ENCODE assay signal across 8 cellular contexts in genomic region chr18:21741511-21742322, GRCh38. TPM values are rescaled to one million over a fixed set of nuclear protein-coding genes. Genes with fewer than 3 reads are reported as not detected.
A peak's percentile ranks its signal among the peaks of the same experiment; 100 is the strongest.
DNase-seq lines count a peak whose midpoint lies in the region; ATAC-seq, FAIRE-seq and TF ChIP-seq lines count a peak whose summit lies in the region.

No MANE protein-coding gene starts in this region.

- peak overlapping the region; percentile 69 for H3K27ac Mint-ChIP-seq in MCF 10A (ENCODE audit: low read depth, unreplicated experiment)

- FAIRE-seq in kidney (lab: Jason Lieb, UNC) = no peak

- peak overlapping the region; percentile 87 for H3K4me3 Mint-ChIP-seq in MCF 10A (ENCODE audit: unreplicated experiment)

- H3K36me3 Mint-ChIP-seq in MCF 10A (ENCODE audit: insufficient read depth, unreplicated experiment) = peaks cover 5% of the 10 kb centered on the region

- TF ChIP-seq CTCF in BE2C (IDR thresholded peaks at IDR 0.05; ENCODE audit: low read depth, low read length) (no peak), MCF 10A (IDR thresholded peaks at IDR 0.05; ENCODE audit: unreplicated experiment) (no peak), kidney (IDR thresholded peaks at IDR 0.05; ENCODE audit: borderline replicate concordance, extremely low read depth, insufficient read depth) (no peak)

- peaks cover 15% of the 10 kb centered on the region for H3K4me1 Mint-ChIP-seq in MCF 10A (ENCODE audit: insufficient read depth, unreplicated experiment)

- H3K27ac ChIP-seq in kidney (ENCODE audit: low read depth in 2 of 2, low read length in 2 of 2) = peak overlapping the region in 1 of 2 donors; percentile 99

- H3K27me3 Mint-ChIP-seq in MCF 10A (ENCODE audit: insufficient read depth, unreplicated experiment) = no peaks in the 10 kb centered on the region

- no peaks in the 10 kb centered on the region for H3K9me3 ChIP-seq in BE2C
- H3K9me3 ChIP-seq in kidney (ENCODE audit: control insufficient read depth in 1 of 2, low read length in 2 of 2) = no peaks in the 10 kb centered on the region

- peak; percentile 43 for DNase-seq in BE2C
- peak; percentile 60 for DNase-seq in SK-N-DZ (ENCODE audit: low spot score)
- peak; percentile 27 for DNase-seq in MCF 10A (ENCODE audit: unreplicated experiment)
- DNase-seq in kidney = peak; percentile 82
- peak; percentile 40 to 41 for DNase-seq in stimulated activated CD4-positive, alpha-beta T cell treated with anti-CD3 and anti-CD28 coated beads, Interleukin-2, amount 100 ng/mL, for 24 hours
- DNase-seq in KG1 (lab: John Stamatoyannopoulos, UW) = no peak

- intact Hi-C loops in MCF 10A (cut with micrococcal nuclease) = no loop called here
- intact Hi-C loops in kidney (cut with DNase I) = no loop called here

- CTCF ChIA-PET in MCF 10A (lab: Yijun Ruan, JAX) = interaction anchor here (0.5 to 0.8 kb wide), 2 partner anchors 12 to 1194 kb away, joined by 3 to 6 read pairs; no protein-coding TSS in a partner anchor

- ATAC-seq in GM18907 (IDR thresholded peaks at IDR 0.05; ENCODE audit: unreplicated experiment) (peak; percentile 29), HG03196 (IDR thresholded peaks at IDR 0.05; ENCODE audit: unreplicated experiment) (peak; percentile 15)

- BruUV-seq in MCF 10A (replicated peaks; lab: Mats Ljungman, UMichigan) = no TSS peak

- H3K27me3 ChIP-seq in BE2C = no peaks in the 10 kb centered on the region

- H3K9me3 Mint-ChIP-seq in MCF 10A (ENCODE audit: unreplicated experiment) = peaks cover 2% of the 10 kb centered on the region

- POLR2A ChIA-PET in MCF 10A (lab: Yijun Ruan, JAX) = interaction anchor here (0.6 to 5.5 kb wide), 18 partner anchors 10 to 141 kb away, joined by 3 to 97 read pairs (median 6); partner anchors contain the start of genes ABHD3, ESCO1 and SNRPD1

- peak overlapping the region; percentile 73 for H3K4me3 ChIP-seq in BE2C (ENCODE audit: low read depth, low read length)
- peak overlapping the region; percentile 75 to 79 for H3K4me3 ChIP-seq in kidney (ENCODE audit: low read length in 2 of 2)

- H3K9ac ChIP-seq in kidney (ENCODE audit: low read length in 2 of 2) = peak overlapping the region; percentile 11 to 75

- no peaks in the 10 kb centered on the region for H3K4me1 ChIP-seq in BE2C
- H3K4me1 ChIP-seq in kidney (ENCODE audit: control insufficient read depth in 1 of 2, insufficient read depth in 1 of 2, low read depth in 1 of 2, low read length in 2 of 2) = peaks cover 0 to 6% of the 10 kb centered on the region in 2 donors

- no peaks in the 10 kb centered on the region for H3K36me3 ChIP-seq in BE2C
- H3K36me3 ChIP-seq in kidney (ENCODE audit: control insufficient read depth in 1 of 2, insufficient read depth in 2 of 2, low read length in 2 of 2) = no peaks in the 10 kb centered on the region

RNA-seq across cellular contexts. Expression of gene MIB1, which starts 1.1 kb away (rescaled TPM):
- 4.0 TPM for polyA plus RNA-seq in BE2C (2012; ENCODE audit: insufficient read depth, insufficient read length, low read depth)
- 29.3 and 35.8 TPM in 2 replicates for polyA plus RNA-seq in SK-N-DZ (2014; cell fraction: cytosol; rRNA removed)
- polyA plus RNA-seq in SK-N-DZ (2014; cell fraction: nucleus; rRNA removed) = 29.9 and 35.0 TPM in 2 replicates
- total RNA-seq in MCF 10A (2022) (40.5 and 49.5 TPM in 2 replicates), kidney (38.6 TPM)
- polyA plus RNA-seq in kidney (ENCODE audit: insufficient read depth, low read depth, low replicate concordance) = 4.5 TPM

RNA-seq across cellular contexts. Expression of gene ABHD3, which starts 37.1 kb away (rescaled TPM):
- 3.6 TPM for polyA plus RNA-seq in BE2C (2012; ENCODE audit: insufficient read depth, insufficient read length, low read depth)
- 26.7 and 27.1 TPM in 2 replicates for polyA plus RNA-seq in SK-N-DZ (2014; cell fraction: cytosol; rRNA removed)
- polyA plus RNA-seq in SK-N-DZ (2014; cell fraction: nucleus; rRNA removed) = 40.7 and 47.0 TPM in 2 replicates
- total RNA-seq in MCF 10A (2022) = 2.9 and 5.5 TPM in 2 replicates
- 18.9 TPM for total RNA-seq in kidney
- polyA plus RNA-seq in kidney (ENCODE audit: insufficient read depth, low read depth, low replicate concordance) = 13.1 TPM
